In the genomic region with DNA sequence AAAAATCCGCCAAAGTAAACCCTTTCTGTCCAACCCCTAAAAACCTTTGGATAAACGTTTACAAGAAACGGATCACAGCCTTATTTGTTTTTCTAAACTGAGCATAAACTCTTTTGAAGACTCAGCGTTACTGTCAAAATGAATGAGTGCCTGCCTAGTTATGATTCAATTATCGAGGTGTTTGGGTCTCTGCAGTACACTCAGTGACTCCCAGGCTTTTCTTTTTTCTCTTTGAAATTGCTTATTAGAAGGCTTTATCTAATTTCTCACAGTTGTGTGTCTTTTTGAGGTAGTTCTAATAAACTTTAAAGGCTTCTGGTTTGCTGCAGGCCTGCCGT, we compare ENCODE assay signal across 1 cellular context.
TF ChIP-seq lines count a peak whose summit lies in the region.

No MANE protein-coding gene starts in this region.

TF ChIP-seq in K562, 482 proteins besides CTCF, POLR2A, EP300 and RAD21:
- TF ChIP-seq MAFG (tag; conservative IDR thresholded peaks at IDR 0.05): peak; percentile 45
- 0 out of 4 replicates have a peak, but pooled peaks of 1 of the 2 experiments have one; percentile 17 for TF ChIP-seq SIN3A (IDR thresholded peaks at IDR 0.05; ENCODE audit: borderline replicate concordance in 2 of 2, control insufficient read depth in 1 of 2, low read depth in 2 of 2, low read length in 2 of 2)
- no peak for TF ChIP-seq CEBPG (CRISPR knock-in tag; IDR thresholded peaks at IDR 0.05)
- TF ChIP-seq CEBPG (tag; conservative IDR thresholded peaks at IDR 0.05 in 1 of 2, IDR thresholded peaks at IDR 0.05 in 1 of 2): 0 out of 4 replicates have a peak, but pooled peaks of 1 of the 2 experiments have one; percentile 4
- TF ChIP-seq ZNF589 (CRISPR knock-in tag; IDR thresholded peaks at IDR 0.05; ENCODE audit: low read depth): no peak
- TF ChIP-seq POLR2H (tag; IDR thresholded peaks at IDR 0.05; ENCODE audit: low read depth): 0 out of 2 replicates have a peak, but pooled peaks have one; percentile 12
- no peak for TF ChIP-seq CEBPB (tag; IDR thresholded peaks at IDR 0.05)
- TF ChIP-seq MEIS2 (IDR thresholded peaks at IDR 0.05; ENCODE audit: partially characterized antibody): peak; percentile 67
- TF ChIP-seq MAFK (IDR thresholded peaks at IDR 0.05; ENCODE audit: low read length): peak; percentile 16; the same call in 1 of the 2 replicates
- TF ChIP-seq PBX2 (CRISPR knock-in tag; IDR thresholded peaks at IDR 0.05; ENCODE audit: low read depth): no peak
- TF ChIP-seq PBX2 (tag; conservative IDR thresholded peaks at IDR 0.05; ENCODE audit: low read depth): peak; percentile 68
- 0 out of 2 replicates have a peak, but pooled peaks have one; percentile 29 for TF ChIP-seq ZNF316 (IDR thresholded peaks at IDR 0.05)
